9 cellular contexts compared by ENCODE assay signal in the genomic region with DNA sequence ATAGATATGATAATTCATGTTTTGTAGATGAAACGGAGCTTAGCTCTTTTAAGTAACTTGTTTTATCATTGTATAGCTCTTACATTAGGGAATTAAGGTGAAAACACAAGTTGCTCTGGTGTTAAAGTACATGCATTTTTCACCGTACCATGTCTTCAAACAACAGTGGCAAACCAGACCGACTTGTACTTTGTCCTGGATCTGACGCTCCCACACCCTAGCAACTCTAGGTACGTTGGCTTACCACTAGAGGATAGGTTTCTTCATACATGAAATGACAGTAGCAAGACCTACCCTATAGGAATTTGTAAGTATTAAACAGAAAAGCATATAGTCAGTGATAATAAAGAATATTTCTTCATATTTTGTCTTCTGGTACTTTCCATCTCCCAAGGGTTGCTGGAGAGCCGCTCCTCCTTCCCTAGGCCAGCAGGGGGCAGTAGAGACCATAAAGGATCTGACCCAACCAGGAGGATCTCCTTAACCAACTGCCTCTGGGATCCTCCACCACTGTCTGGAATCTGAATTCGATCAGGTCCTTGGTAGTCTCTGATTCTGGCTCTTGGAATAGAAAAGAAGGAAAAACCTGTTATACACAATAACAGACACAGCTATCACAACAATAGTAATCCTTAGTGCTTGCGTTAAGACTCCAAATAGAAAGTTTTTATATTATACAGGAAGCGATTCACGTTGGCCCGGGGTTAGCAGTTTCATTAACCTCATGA.
A peak's percentile ranks its signal among the peaks of the same experiment; 100 is the strongest.
DNase-seq lines count a peak whose midpoint lies in the region; ATAC-seq and TF ChIP-seq lines count a peak whose summit lies in the region.
"Had no signal": no experiment of that assay in that cellular context is flagged by ENCODE, and none has a peak within 500 bp of the region (broad histone marks: within the 10 kb centered on the region; RNA-seq: fewer than 3 reads in every experiment).

No MANE protein-coding gene starts in this region.

- ATAC-seq in HG02970 (IDR thresholded peaks at IDR 0.05; ENCODE audit: low FRiP score, unreplicated experiment) (peak; percentile 63), omental fat pad (ENCODE audit: low FRiP score) (peak; percentile 44)

- in situ Hi-C loops in ACHN (cut with HindIII; ENCODE audit: low pct_ligation_motif_present, low pct_unique_long_range_greater_than_20kb, low sequenced_read_pairs): no loop called here

- no peak overlapping the region for H3K4me3 ChIP-seq in GM12875 (ENCODE audit: low read depth, low read length)
- H3K4me3 ChIP-seq in fibroblast of the aortic adventitia (ENCODE audit: low read depth, low read length): no peak overlapping the region

- peak; percentile 81 for TF ChIP-seq CTCF in GM12875 (IDR thresholded peaks at IDR 0.05; ENCODE audit: borderline replicate concordance, insufficient read depth, low read depth, low read length)
- peak; percentile 92 for TF ChIP-seq CTCF in fibroblast of the aortic adventitia (IDR thresholded peaks at IDR 0.05; ENCODE audit: insufficient read depth, low read length)
- TF ChIP-seq CTCF in omental fat pad (IDR thresholded peaks at IDR 0.05): peak in 2 of 3 donors; percentile 10 to 21

- DNase-seq in ACHN: peak; percentile 51
- peak; percentile 86 for DNase-seq in NCI-H2227 (lab: John Stamatoyannopoulos, UW; ENCODE audit: unreplicated experiment)
- peak; percentile 2 for DNase-seq in activated CD4-positive, alpha-beta T cell treated with anti-CD3 and anti-CD28 coated beads, Interleukin-2, amount 50 U/mL, for 4 hours
- DNase-seq in fibroblast of the aortic adventitia (ENCODE audit: low read depth): peak; percentile 63
- DNase-seq in omental fat pad (ENCODE audit: low spot score): peak; percentile 51
- no peak for DNase-seq in GF-D8 (lab: John Stamatoyannopoulos, UW)
- DNase-seq: naive B cell had no signal

Comparison
In these comparisons a context has a peak if more than half of its experiments do, and no peak if none do; other contexts are left out.
1. CTCF ChIP-seq: peak in every context shown above with its lines; median percentile 92 in fibroblast of the aortic adventitia; 81 in GM12875; 16 in omental fat pad.